ENCODE assay signal across 15 cellular contexts in genomic region chr2:239129147-239129896, GRCh38.
DNase-seq lines count a peak whose midpoint lies in the region; ATAC-seq and TF ChIP-seq lines count a peak whose summit lies in the region.
"Had no signal": no experiment of that assay in that cellular context is flagged by ENCODE, and none has a peak within 500 bp of the region (broad histone marks: within the 10 kb centered on the region; RNA-seq: fewer than 3 reads in every experiment).

No MANE protein-coding gene starts in this region.

- ATAC-seq in Right ventricle myocardium superior (ENCODE audit: poor library complexity) (peak; percentile 51), HG03520 (IDR thresholded peaks at IDR 0.05; ENCODE audit: unreplicated experiment) (no peak), HG02759 (IDR thresholded peaks at IDR 0.05; ENCODE audit: unreplicated experiment) (no peak)
- ATAC-seq: K562 had no signal

- no peak overlapping the region for H3K23ac ChIP-seq in neuronal stem cell (ENCODE audit: low read depth, low read length, poor library complexity)

- no peaks in the 10 kb centered on the region for H3K4me1 ChIP-seq in endodermal cell (ENCODE audit: control insufficient read depth, insufficient read depth, low read length)
- H3K4me1 ChIP-seq in neuronal stem cell (ENCODE audit: control insufficient read depth in 2 of 2, insufficient read depth in 1 of 2, low read depth in 1 of 2, low read length in 2 of 2), result peaks cover 0 to 3% of the 10 kb centered on the region in 2 donors

- H2BK120ac ChIP-seq in neuronal stem cell (ENCODE audit: low read depth, low read length), result no peak overlapping the region

- peak overlapping the region; percentile 68 for H2BK5ac ChIP-seq in neuronal stem cell (ENCODE audit: low read length)

- peaks cover 6% of the 10 kb centered on the region for H3K9me3 Mint-ChIP-seq in endodermal cell

- no peak overlapping the region for H4K91ac ChIP-seq in neuronal stem cell (ENCODE audit: low read depth, low read length, poor library complexity)

- H3K9me3 ChIP-seq in endodermal cell (ENCODE audit: control insufficient read depth, low read length) (peaks cover 5% of the 10 kb centered on the region), neuronal stem cell (replicated peaks in 1 of 2; ENCODE audit: control insufficient read depth in 2 of 2, insufficient read depth in 1 of 2, low read depth in 1 of 2, low read length in 2 of 2) (peaks cover 0 to 1% of the 10 kb centered on the region in 2 donors)

- H2AFZ ChIP-seq in neuronal stem cell (ENCODE audit: low read length), result no peak overlapping the region

- peak; percentile 43 for DNase-seq in Right ventricle myocardium superior
- no peak for DNase-seq in cardiac septum (ENCODE audit: low spot score)
- DNase-seq in endodermal cell, result no peak
- no peak for DNase-seq in neuronal stem cell (ENCODE audit: low spot score)
- DNase-seq in activated effector memory CD4-positive, alpha-beta T cell treated with anti-CD3 and anti-CD28 coated beads, Interleukin-2, amount 50 U/mL, for 16 hours, result no peak
- DNase-seq: C1 segment of cervical spinal cord, H9, NCI-H1436 treated with DMSO at 0.1 percent for 48 hours, NCI-H2081 treated with DMSO at 0.1 percent for 48 hours, NCI-H524 had no signal

- intact Hi-C loops in Right ventricle myocardium superior (cut with DNase I), result loop anchor here (10.0 kb wide), 1 partner anchor 275 kb away; the partner anchor contains the start of gene HDAC4
- intact Hi-C loops in cardiac septum (cut with DNase I), result no loop called here

- 92 to 98% methylated on average over 5 to 8 of the region's 8 CpGs for WGBS in endodermal cell (ENCODE audit: insufficient coverage in 1 of 2, insufficient read length in 1 of 2), 2 experiments
- WGBS in neuronal stem cell (ENCODE audit: extremely low coverage in 2 of 2, insufficient read length in 2 of 2, insufficient replicate concordance in 1 of 2), 2 donors, result no CpG with 5 or more reads among the region's 8 CpGs

- H3K4ac ChIP-seq in neuronal stem cell (ENCODE audit: low read length), result no peak overlapping the region

- H3K27me3 Mint-ChIP-seq in endodermal cell (ENCODE audit: insufficient read depth), result no peaks in the 10 kb centered on the region

- H3K14ac ChIP-seq in neuronal stem cell (ENCODE audit: low read length), result no peak overlapping the region

- no peak overlapping the region for H2AK5ac ChIP-seq in neuronal stem cell (ENCODE audit: low read depth, low read length)

- no peak overlapping the region for H3K27ac ChIP-seq in endodermal cell (ENCODE audit: low read depth, low read length)
- no peak overlapping the region for H3K27ac ChIP-seq in neuronal stem cell (replicated peaks; ENCODE audit: low read length)
- H3K27ac ChIP-seq in temporal lobe (ENCODE audit: low read depth, low read length), result peak overlapping the region; percentile 98
- H3K27ac ChIP-seq: RWPE1 had no signal

- H3K27me3 ChIP-seq in endodermal cell (ENCODE audit: control insufficient read depth, insufficient read depth, low read length, poor library complexity, severe bottlenecking), result no peaks in the 10 kb centered on the region
- no peaks in the 10 kb centered on the region for H3K27me3 ChIP-seq in neuronal stem cell (ENCODE audit: control insufficient read depth in 3 of 3, insufficient read depth in 3 of 3, low read depth in 1 of 3, low read length in 3 of 3)

- peaks cover 2% of the 10 kb centered on the region for H3K79me1 ChIP-seq in neuronal stem cell (ENCODE audit: low read depth, low read length)

- H4K8ac ChIP-seq in neuronal stem cell (ENCODE audit: low read depth, low read length), result no peak overlapping the region

- H3K36me3 ChIP-seq in endodermal cell (ENCODE audit: control insufficient read depth, insufficient read depth, low read length) (peaks cover 19% of the 10 kb centered on the region), neuronal stem cell (replicated peaks in 1 of 2; ENCODE audit: control insufficient read depth in 2 of 2, insufficient read depth in 2 of 2, low read length in 2 of 2) (peaks cover 43 to 78% of the 10 kb centered on the region in 2 donors)

- TF ChIP-seq CTCF in endodermal cell (conservative IDR thresholded peaks at IDR 0.05), result no peak

- no peak overlapping the region for H3K9ac ChIP-seq in endodermal cell (ENCODE audit: extremely low read depth, low read length, poor library complexity, severe bottlenecking)
- peak overlapping the region; percentile 16 for H3K9ac ChIP-seq in neuronal stem cell (ENCODE audit: low read depth, low read length, poor library complexity)

- no peak overlapping the region for H2BK12ac ChIP-seq in neuronal stem cell (ENCODE audit: low read length)

- no peaks in the 10 kb centered on the region for H3K4me1 Mint-ChIP-seq in endodermal cell
- H3K4me1 Mint-ChIP-seq: H9 had no signal

- H3K18ac ChIP-seq in neuronal stem cell (ENCODE audit: low read length), result no peak overlapping the region

- no peak overlapping the region for H3K4me3 ChIP-seq in endodermal cell (ENCODE audit: low read length)
- no peak overlapping the region for H3K4me3 ChIP-seq in neuronal stem cell (ENCODE audit: low read length in 2 of 2)
- H3K4me3 ChIP-seq: K562 had no signal

- H3K36me3 Mint-ChIP-seq in endodermal cell (ENCODE audit: low read depth), result peaks cover 49% of the 10 kb centered on the region

- no peak overlapping the region for H3K4me2 ChIP-seq in neuronal stem cell (ENCODE audit: insufficient read depth, low read length, poor library complexity, severe bottlenecking)

- no peak overlapping the region for H2BK15ac ChIP-seq in neuronal stem cell (ENCODE audit: low read length)

- peak overlapping the region; percentile 14 for H3K27ac Mint-ChIP-seq in endodermal cell

- no peak overlapping the region for H3K4me3 Mint-ChIP-seq in endodermal cell
- H3K4me3 Mint-ChIP-seq: H9 had no signal
